ENCODE assay signal across 15 cellular contexts in the genomic region with DNA sequence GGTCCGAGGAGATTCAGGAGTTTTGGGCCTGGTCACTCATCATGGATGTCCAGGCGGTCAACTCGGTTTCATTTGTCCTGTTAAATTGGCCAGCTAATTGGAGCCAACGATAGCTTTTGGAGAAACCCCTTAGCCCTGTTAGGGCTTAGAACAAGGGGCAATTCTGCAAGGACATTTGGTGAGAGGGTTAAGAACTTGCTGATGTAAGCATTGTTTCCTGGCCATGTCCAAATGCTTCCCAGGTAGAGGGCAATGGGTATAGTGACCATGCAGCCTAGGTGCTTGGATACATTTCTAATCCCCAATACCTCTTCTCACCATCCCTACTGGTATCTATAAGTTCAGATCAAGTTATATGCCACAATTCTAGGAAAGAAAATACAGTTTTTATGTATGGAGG.
"Had no signal": no experiment of that assay in that cellular context is flagged by ENCODE, and none has a peak within 500 bp of the region (broad histone marks: within the 10 kb centered on the region; RNA-seq: fewer than 3 reads in every experiment).

No MANE protein-coding gene starts in this region.

- DNase-seq: Kasumi-1, MM.1S, NCI-H2029, NCI-H2081 treated with DMSO at 0.1 percent for 48 hours, NCI-H226, NCI-H774, OCI-M1, Peyer's patch, SHP77 treated with DMSO at 0.1 percent for 48 hours, SJCRH30 had no signal

- H3K27ac ChIP-seq: HL-60, KMS-11, PC-9, Peyer's patch, SJCRH30 had no signal

- H3K9me3 ChIP-seq: Peyer's patch, SJCRH30 had no signal

- H3K4me2 ChIP-seq: KMS-11, PC-9 had no signal

- H3K4me3 ChIP-seq: PC-9, Peyer's patch, SJCRH30 had no signal

- H3K36me3 ChIP-seq: Peyer's patch, SJCRH30 had no signal

- H2AFZ ChIP-seq: PC-9 had no signal

- H3K4me1 ChIP-seq: Peyer's patch, SJCRH30 had no signal

- H3K27me3 ChIP-seq: Peyer's patch, SJCRH30 had no signal

- H3K9ac ChIP-seq: KMS-11 had no signal

- FAIRE-seq: HTR-8/SVneo had no signal

- ATAC-seq: Right ventricle myocardium inferior had no signal
